8 cellular contexts compared by ENCODE assay signal in genomic region chr1:37995773-37996379, GRCh38. TPM values are rescaled to one million over a fixed set of nuclear protein-coding genes. Genes with fewer than 3 reads are reported as not detected.
DNase-seq lines count a peak whose midpoint lies in the region; ATAC-seq and TF ChIP-seq lines count a peak whose summit lies in the region.

No MANE protein-coding gene starts in this region.

- H3K36me3 ChIP-seq in lung (ENCODE audit: control insufficient read depth in 2 of 2, insufficient read depth in 2 of 2, low read length in 2 of 2) (peaks cover 0 to 9% of the 10 kb centered on the region in 2 donors), tibial nerve (peaks cover 0 to 24% (median 0%) of the 10 kb centered on the region in 3 donors)

- H3K27ac Mint-ChIP-seq in effector memory CD8-positive, alpha-beta T cell: peak overlapping the region in 1 of 2 donors; percentile 83

- peak overlapping the region in 1 of 2 donors; percentile 58 for H3K4me3 Mint-ChIP-seq in effector memory CD8-positive, alpha-beta T cell

- TF ChIP-seq CTCF in GM12864 (IDR thresholded peaks at IDR 0.05; ENCODE audit: low read depth, low read length, missing control alignments): no peak
- no peak for TF ChIP-seq CTCF in lung (IDR thresholded peaks at IDR 0.05; ENCODE audit: control extremely low read depth, extremely low read depth)
- no peak for TF ChIP-seq CTCF in tibial nerve (IDR thresholded peaks at IDR 0.05)

- H3K27me3 Mint-ChIP-seq in effector memory CD8-positive, alpha-beta T cell: no peaks in the 10 kb centered on the region

- DNase-seq in GM12864 (ENCODE audit: low read depth) (no peak), lung (ENCODE audit: low spot score) (peak; percentile 81), tibial nerve (ENCODE audit: low spot score in 2 of 2) (peak; percentile 62 to 73), NCI-H2227 (lab: John Stamatoyannopoulos, UW; ENCODE audit: unreplicated experiment) (no peak), NCI-H187 (lab: John Stamatoyannopoulos, UW) (no peak)
- DNase-seq in effector memory CD8-positive, alpha-beta T cell: no peak

- peak overlapping the region; percentile 51 for H3K4me3 ChIP-seq in GM12864 (ENCODE audit: low read depth, low read length)
- H3K4me3 ChIP-seq in lung: peak overlapping the region; percentile 25
- H3K4me3 ChIP-seq in tibial nerve: peak overlapping the region; percentile 30 to 56 (median 54)

- H3K36me3 Mint-ChIP-seq in effector memory CD8-positive, alpha-beta T cell (ENCODE audit: insufficient read depth): no peaks in the 10 kb centered on the region

- H3K9me3 ChIP-seq in lung (ENCODE audit: control insufficient read depth in 2 of 2, insufficient read depth in 1 of 2, low read length in 1 of 2): peaks cover 0 to 2% of the 10 kb centered on the region in 2 donors
- H3K9me3 ChIP-seq in tibial nerve: no peaks in the 10 kb centered on the region

- H3K27ac ChIP-seq in lung (ENCODE audit: low read depth in 1 of 2, low read length in 1 of 2) (peak overlapping the region; percentile 58 to 86), tibial nerve (peak overlapping the region; percentile 73 to 97 (median 84))

- WGBS in lung, 2 donors: 13 to 19% methylated on average over 36 to 46 of the region's 46 CpGs
- 2 to 14% methylated on average over 25 to 46 of the region's 46 CpGs for WGBS in tibial nerve, 2 donors

- peak in 1 of 2 donors; percentile 47 for TF ChIP-seq POLR2A in tibial nerve (IDR thresholded peaks at IDR 0.05)

- peaks cover 7 to 30% of the 10 kb centered on the region in 2 donors for H3K4me1 Mint-ChIP-seq in effector memory CD8-positive, alpha-beta T cell (ENCODE audit: low read depth in 2 of 2)

- peaks cover 0 to 29% of the 10 kb centered on the region in 2 donors for H3K4me1 ChIP-seq in lung (ENCODE audit: control insufficient read depth in 2 of 2, insufficient read depth in 2 of 2, low read length in 2 of 2)
- peaks cover 0 to 61% (median 40%) of the 10 kb centered on the region in 4 donors for H3K4me1 ChIP-seq in tibial nerve

- ATAC-seq in effector memory CD8-positive, alpha-beta T cell (replicated peaks): peak; percentile 57
- ATAC-seq in lung (ENCODE audit: insufficient read depth, low FRiP score): peak; percentile 79
- no peak for ATAC-seq in GM21381 (IDR thresholded peaks at IDR 0.05; ENCODE audit: unreplicated experiment)

- peak; percentile 44 to 65 for TF ChIP-seq EP300 in tibial nerve (IDR thresholded peaks at IDR 0.05)

- H3K9me3 Mint-ChIP-seq in effector memory CD8-positive, alpha-beta T cell: no peaks in the 10 kb centered on the region

- H3K27me3 ChIP-seq in lung (ENCODE audit: control insufficient read depth, insufficient read depth): no peaks in the 10 kb centered on the region
- no peaks in the 10 kb centered on the region for H3K27me3 ChIP-seq in tibial nerve

TF ChIP-seq in PFSK-1, 5 proteins besides CTCF, POLR2A, EP300 and RAD21:
- TF ChIP-seq FOXP2 (optimal IDR thresholded peaks at IDR 0.05; ENCODE audit: borderline replicate concordance, extremely low read depth, extremely low read length, insufficient read depth) (peak; percentile 66), POLR2AphosphoS5 (IDR thresholded peaks at IDR 0.05; ENCODE audit: low read depth, low read length) (no peak; the same call in 1 of the 2 replicates)

RNA-seq across cellular contexts. Expression of gene SF3A3, which starts 6.1 kb away (rescaled TPM):
- 47.9 TPM for polyA plus RNA-seq in PFSK-1 (2012; ENCODE audit: insufficient read length, low read depth)
- total RNA-seq in lung: 10 to 100 TPM; 39.9 to 79.0 TPM
- 10 to 100 TPM; 19.1 to 30.6 TPM for polyA plus RNA-seq in lung
- 10 to 100 TPM; 51.0 to 67.8 (median 62.8) TPM for total RNA-seq in tibial nerve

RNA-seq across cellular contexts. Expression of gene FHL3, which starts 9.4 kb away (rescaled TPM):
- 35.5 TPM for polyA plus RNA-seq in PFSK-1 (2012; ENCODE audit: insufficient read length, low read depth)
- 10 to 100 TPM in 1 of 2 donors, 1 to 10 TPM in 1; 10.0 to 26.0 TPM for total RNA-seq in lung
- 10 to 100 TPM; 21.8 to 33.1 TPM for polyA plus RNA-seq in lung
- total RNA-seq in tibial nerve: 10 to 100 TPM; 25.1 to 32.7 (median 26.6) TPM

RNA-seq across cellular contexts. Expression of gene UTP11, which starts 16.7 kb away (rescaled TPM):
- 28.8 TPM for polyA plus RNA-seq in PFSK-1 (2012; ENCODE audit: insufficient read length, low read depth)
- 10 to 100 TPM; 27.3 to 31.2 TPM for total RNA-seq in lung
- polyA plus RNA-seq in lung: 10 to 100 TPM; 31.0 to 33.7 TPM
- 10 to 100 TPM; 16.5 to 36.8 (median 25.7) TPM for total RNA-seq in tibial nerve

RNA-seq across cellular contexts. Expression of gene INPP5B, which starts 49.0 kb away (rescaled TPM):
- polyA plus RNA-seq in PFSK-1 (2012; ENCODE audit: insufficient read length, low read depth): 13.4 TPM
- total RNA-seq in lung: 10 to 100 TPM; 30.3 to 40.8 TPM
- 10 to 100 TPM in 1 of 2 donors, 1 to 10 TPM in 1; 9.2 to 24.1 TPM for polyA plus RNA-seq in lung
- total RNA-seq in tibial nerve: 10 to 100 TPM; 39.1 to 52.5 (median 49.0) TPM

RNA-seq across cellular contexts. Expression of gene POU3F1, which starts 50.7 kb away (rescaled TPM):
- polyA plus RNA-seq in PFSK-1 (2012; ENCODE audit: insufficient read length, low read depth): not detected
- total RNA-seq in lung (under 1 TPM; 0.15 to 0.20 TPM), tibial nerve (10 to 100 TPM; 11.6 to 53.4 (median 24.8) TPM)
- under 1 TPM; 0.04 to 0.18 TPM for polyA plus RNA-seq in lung

Comparison
In these comparisons a context has a peak if more than half of its experiments do, and no peak if none do; other contexts are left out.
1. DNase-seq: peak in lung (single experiment) and tibial nerve (2 of 2); none in GM12864 (single experiment), effector memory CD8-positive, alpha-beta T cell (0 of 3), NCI-H2227 (single experiment) and NCI-H187 (0 of 2).
2. Peak in every context shown above with its lines, with median percentiles within 50 percentile points of each other: H3K4me3 ChIP-seq.